13 cellular contexts compared by ENCODE assay signal in the genomic region with DNA sequence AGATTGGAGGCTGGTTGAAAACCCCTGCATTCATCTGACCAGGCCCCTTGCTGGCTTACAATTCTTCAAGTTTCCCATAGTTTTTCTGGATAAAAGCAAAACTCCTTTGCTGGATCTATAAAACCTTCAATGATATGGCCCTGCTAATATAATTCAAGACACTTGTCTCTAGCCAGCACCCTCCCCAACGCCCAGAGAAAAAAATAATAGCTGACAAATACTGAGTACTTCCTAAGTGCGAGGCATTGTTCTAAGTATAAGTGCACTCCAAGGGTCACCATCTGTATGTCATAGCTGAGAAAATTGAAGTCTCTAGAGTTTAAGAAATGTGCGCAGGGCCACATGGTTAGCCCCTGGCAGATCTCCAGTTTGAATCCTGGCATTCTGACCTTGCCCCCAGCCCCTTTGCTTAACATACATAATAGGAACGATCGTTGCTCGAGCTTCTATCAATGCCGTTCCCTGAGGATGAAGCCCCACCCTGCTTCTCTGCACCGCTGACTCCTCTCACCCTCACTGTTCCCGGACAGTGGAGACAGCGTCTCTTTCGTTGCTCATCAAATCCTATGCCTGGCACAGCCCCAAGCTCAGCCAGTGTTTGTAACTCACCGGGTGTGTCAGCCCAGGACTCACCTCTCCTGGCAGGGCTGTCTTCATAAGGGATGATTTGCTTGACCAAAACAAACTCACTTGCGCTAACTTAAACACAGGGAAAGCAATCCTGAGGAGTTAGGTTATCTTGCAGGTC.
A peak's percentile ranks its signal among the peaks of the same experiment; 100 is the strongest.
DNase-seq lines count a peak whose midpoint lies in the region; ATAC-seq, FAIRE-seq and TF ChIP-seq lines count a peak whose summit lies in the region.
"Had no signal": no experiment of that assay in that cellular context is flagged by ENCODE, and none has a peak within 500 bp of the region (broad histone marks: within the 10 kb centered on the region; RNA-seq: fewer than 3 reads in every experiment).

No MANE protein-coding gene starts in this region.

- H3K4me1 ChIP-seq in BLaER1 treated with 17β-estradiol and CSF1 and Interleukin-3, amounts not matched to agents 10 nM and 100 nM, result peaks cover 31 to 54% (median 39%) of the 10 kb centered on the region in 10 experiments
- no peaks in the 10 kb centered on the region for H3K4me1 ChIP-seq in keratinocyte (ENCODE audit: control insufficient read depth, extremely low read depth, insufficient read depth, low read length)
- H3K4me1 ChIP-seq: left lung had no signal

- H3K27me3 ChIP-seq in BLaER1 treated with 17β-estradiol and CSF1 and Interleukin-3, amounts not matched to agents 10 nM and 100 nM, result peaks cover 0 to 10% (median 0%) of the 10 kb centered on the region in 11 experiments; a peak in 3 of 22 replicates
- peaks cover 9% of the 10 kb centered on the region for H3K27me3 ChIP-seq in keratinocyte (ENCODE audit: control insufficient read depth, extremely low read depth, insufficient read depth, low read length)
- H3K27me3 ChIP-seq: left lung had no signal

- H3K4me2 ChIP-seq in BLaER1 treated with 17β-estradiol and CSF1 and Interleukin-3, amounts not matched to agents 10 nM and 100 nM, result peak overlapping the region; percentile 29 to 94 (median 84)
- no peak overlapping the region for H3K4me2 ChIP-seq in keratinocyte (ENCODE audit: control insufficient read depth, extremely low read depth, insufficient read depth, low read depth, low read length)

- H3K9me1 ChIP-seq in keratinocyte (ENCODE audit: control insufficient read depth, extremely low read depth, insufficient read depth, low read length), result no peaks in the 10 kb centered on the region

- H3K9me3 ChIP-seq in BLaER1 treated with 17β-estradiol and CSF1 and Interleukin-3, amounts not matched to agents 10 nM and 100 nM (replicated peaks in 1 of 11), result no peaks in the 10 kb centered on the region
- no peaks in the 10 kb centered on the region for H3K9me3 ChIP-seq in keratinocyte (ENCODE audit: control insufficient read depth, low read depth, low read length)
- H3K9me3 ChIP-seq: left lung had no signal

- DNase-seq in LHCN-M2 (ENCODE audit: low read depth) (peak; percentile 31), amniotic stem cell (lab: John Stamatoyannopoulos, UW) (peak; percentile 27), keratinocyte (ENCODE audit: low read depth, low spot score) (peak; percentile 5), SW 1271 (lab: John Stamatoyannopoulos, UW) (no peak), HEK293T (ENCODE audit: extremely low spot score) (no peak)
- DNase-seq: CD8-positive, alpha-beta T cell; GOT3; left lung; NCI-H526 treated with DMSO at 0.1 percent for 48 hours; retina had no signal

- peaks cover 0 to 4% (median 0%) of the 10 kb centered on the region in 11 experiments; a peak in 2 of 22 replicates for H4K20me1 ChIP-seq in BLaER1 treated with 17β-estradiol and CSF1 and Interleukin-3, amounts not matched to agents 10 nM and 100 nM
- H4K20me1 ChIP-seq in keratinocyte (ENCODE audit: control insufficient read depth, extremely low read depth, insufficient read depth, low read length), result no peaks in the 10 kb centered on the region

- dilution Hi-C loops in keratinocyte (cut with MboI; ENCODE audit: extremely low pct_ligation_motif_present, low sequenced_read_pairs), result no loop called here

- no peak overlapping the region for H2AFZ ChIP-seq in keratinocyte (ENCODE audit: control insufficient read depth, low read length)

- H3K27ac ChIP-seq in BLaER1 treated with 17β-estradiol and CSF1 and Interleukin-3, amounts not matched to agents 10 nM and 100 nM, result 0 out of 22 replicates have a peak overlapping the region, but pooled peaks of 2 of the 11 experiments have one; percentile 14 to 28
- H3K27ac ChIP-seq in keratinocyte (ENCODE audit: control insufficient read depth, insufficient read depth, low read length), result no peak overlapping the region
- H3K27ac ChIP-seq: left lung had no signal

- no peaks in the 10 kb centered on the region for H3K79me2 ChIP-seq in keratinocyte (ENCODE audit: control insufficient read depth, insufficient read depth, low read length)

- CTCF ChIA-PET in HEK293T (lab: Yijun Ruan, JAX), result interaction anchor here (0.6 kb wide), 2 partner anchors 11 to 152 kb away, joined by 3 read pairs; no protein-coding TSS in a partner anchor

- no peak overlapping the region for H3K4me3 ChIP-seq in BLaER1 treated with 17β-estradiol and CSF1 and Interleukin-3, amounts not matched to agents 10 nM and 100 nM
- H3K4me3 ChIP-seq in keratinocyte (ENCODE audit: control insufficient read depth in 2 of 3, extremely low read depth in 1 of 3, insufficient read depth in 2 of 3, low read depth in 1 of 3, low read length in 3 of 3), result no peak overlapping the region
- H3K4me3 ChIP-seq: left lung had no signal

- H3K36me3 ChIP-seq in BLaER1 treated with 17β-estradiol and CSF1 and Interleukin-3, amounts not matched to agents 10 nM and 100 nM, result no peaks in the 10 kb centered on the region
- no peaks in the 10 kb centered on the region for H3K36me3 ChIP-seq in keratinocyte (ENCODE audit: control insufficient read depth in 2 of 2, extremely low read depth in 1 of 2, insufficient read depth in 2 of 2, low read length in 2 of 2)
- H3K36me3 ChIP-seq: left lung had no signal

- ATAC-seq in HG03457 (IDR thresholded peaks at IDR 0.05; ENCODE audit: unreplicated experiment) (no peak), HG03095 (IDR thresholded peaks at IDR 0.05; ENCODE audit: unreplicated experiment) (no peak)
- ATAC-seq: CD8-positive, alpha-beta T cell; left lung had no signal

- no peak for TF ChIP-seq CTCF in keratinocyte (optimal IDR thresholded peaks at IDR 0.05 in 1 of 3, IDR thresholded peaks at IDR 0.05 in 1 of 3, conservative IDR thresholded peaks at IDR 0.05 in 1 of 3; ENCODE audit: extremely low read depth in 1 of 3, insufficient read depth in 2 of 3, low read length in 3 of 3)

- H3K9ac ChIP-seq in BLaER1 treated with 17β-estradiol and CSF1 and Interleukin-3, amounts not matched to agents 10 nM and 100 nM, result 0 out of 22 replicates have a peak overlapping the region, but pooled peaks of 2 of the 11 experiments have one; percentile 1 to 6
- no peak overlapping the region for H3K9ac ChIP-seq in keratinocyte (ENCODE audit: control insufficient read depth, extremely low read depth, insufficient read depth, low read length)

- POLR2A ChIA-PET in HEK293T (lab: Yijun Ruan, JAX), result interaction anchor here (1.4 kb wide), 1 partner anchor 16 kb away, joined by 3 read pairs; no protein-coding TSS in a partner anchor

- FAIRE-seq in keratinocyte (lab: Jason Lieb, UNC), result no peak

TF ChIP-seq in HEK293T, 16 proteins besides CTCF, POLR2A, EP300 and RAD21:
- no peak for TF ChIP-seq ARNT (IDR thresholded peaks at IDR 0.05)
- TF ChIP-seq CTBP1 (IDR thresholded peaks at IDR 0.05; ENCODE audit: borderline replicate concordance), result no peak
- TF ChIP-seq, protein P1, sequence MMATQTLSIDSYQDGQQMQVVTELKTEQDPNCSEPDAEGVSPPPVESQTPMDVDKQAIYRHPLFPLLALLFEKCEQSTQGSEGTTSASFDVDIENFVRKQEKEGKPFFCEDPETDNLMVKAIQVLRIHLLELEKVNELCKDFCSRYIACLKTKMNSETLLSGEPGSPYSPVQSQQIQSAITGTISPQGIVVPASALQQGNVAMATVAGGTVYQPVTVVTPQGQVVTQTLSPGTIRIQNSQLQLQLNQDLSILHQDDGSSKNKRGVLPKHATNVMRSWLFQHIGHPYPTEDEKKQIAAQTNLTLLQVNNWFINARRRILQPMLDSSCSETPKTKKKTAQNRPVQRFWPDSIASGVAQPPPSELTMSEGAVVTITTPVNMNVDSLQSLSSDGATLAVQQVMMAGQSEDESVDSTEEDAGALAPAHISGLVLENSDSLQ (IDR thresholded peaks at IDR 0.05), result no peak
- TF ChIP-seq NFRKB (IDR thresholded peaks at IDR 0.05), result no peak
- no peak for TF ChIP-seq HDGF (IDR thresholded peaks at IDR 0.05; ENCODE audit: borderline replicate concordance)
- TF ChIP-seq SUZ12 (IDR thresholded peaks at IDR 0.05), result no peak
- no peak for TF ChIP-seq BHLHE40 (IDR thresholded peaks at IDR 0.05; ENCODE audit: borderline replicate concordance)
- TF ChIP-seq L3MBTL2 (conservative IDR thresholded peaks at IDR 0.05), result no peak
- no peak for TF ChIP-seq SP1 (IDR thresholded peaks at IDR 0.05)

Comparison
In these comparisons a context has a peak if more than half of its experiments do, and no peak if none do; other contexts are left out.
1. DNase-seq: peak in LHCN-M2 (single experiment), amniotic stem cell (single experiment) and keratinocyte (single experiment); none in SW 1271 (0 of 2) and HEK293T (single experiment).